Comparison of ENCODE assay signal across 9 cellular contexts in the genomic region with DNA sequence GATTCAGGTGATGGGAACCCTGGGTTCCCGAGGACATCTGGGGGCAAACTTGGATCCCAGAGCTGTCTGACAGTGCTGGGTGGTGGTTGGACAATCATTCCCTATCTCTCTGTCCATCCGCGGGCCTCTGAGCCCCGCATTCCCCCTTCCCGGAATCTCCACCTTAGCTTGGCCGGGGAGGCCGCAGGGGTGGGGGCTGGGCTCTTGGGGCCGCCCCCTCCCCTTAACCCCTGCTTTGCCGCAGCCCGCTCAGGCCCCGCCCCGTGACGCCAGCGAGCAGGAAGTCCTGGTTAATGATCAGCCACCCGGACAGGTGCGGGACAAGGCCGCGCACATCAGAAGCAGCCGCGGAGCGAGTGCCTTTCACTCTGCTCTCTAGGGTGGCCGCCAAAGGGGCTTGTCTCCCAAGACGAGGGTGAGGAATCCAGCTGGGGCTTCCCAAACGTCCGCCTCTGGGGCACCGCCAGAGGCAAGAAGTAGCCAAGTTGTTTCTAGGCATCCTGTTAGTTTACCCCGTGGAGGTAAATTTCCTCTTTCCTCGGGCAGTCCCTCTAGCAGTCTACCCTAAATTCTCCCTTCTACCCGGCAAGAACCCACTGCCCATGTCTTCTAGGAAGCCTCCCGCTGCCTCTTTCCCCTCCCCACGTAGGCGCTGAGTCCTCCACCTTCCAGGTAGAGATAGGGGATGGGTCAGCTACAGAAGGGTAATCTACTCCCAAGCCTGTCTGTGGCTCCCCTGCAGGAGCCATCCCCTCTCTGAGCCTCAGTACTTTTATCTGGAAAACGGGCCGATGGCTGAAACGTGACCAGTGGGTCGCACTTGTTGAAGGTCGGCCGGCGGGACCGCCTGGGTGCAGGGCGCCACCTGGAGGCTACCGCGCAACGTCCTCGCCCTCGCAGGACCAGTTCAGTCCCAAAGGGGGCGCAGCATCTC. TPM values are rescaled to one million over a fixed set of nuclear protein-coding genes. Genes with fewer than 3 reads are reported as not detected.
A peak's percentile ranks its signal among the peaks of the same experiment; 100 is the strongest.
DNase-seq lines count a peak whose midpoint lies in the region; ATAC-seq and TF ChIP-seq lines count a peak whose summit lies in the region.
"Had no signal": no experiment of that assay in that cellular context is flagged by ENCODE, and none has a peak within 500 bp of the region (broad histone marks: within the 10 kb centered on the region; RNA-seq: fewer than 3 reads in every experiment).

No MANE protein-coding gene starts in this region.

- H3K27ac ChIP-seq in CD4-positive, alpha-beta memory T cell (ENCODE audit: low read depth, low read length) = no peak overlapping the region
- H3K27ac ChIP-seq in GM23338 (ENCODE audit: low read depth) (peak overlapping the region; percentile 98), dorsolateral prefrontal cortex (no peak overlapping the region), liver (ENCODE audit: low read depth in 1 of 2, low read length in 2 of 2) (peak overlapping the region; percentile 96 to 98)

- no peaks in the 10 kb centered on the region for H3K9me3 Mint-ChIP-seq in CD4-positive, alpha-beta memory T cell
- peaks cover 2% of the 10 kb centered on the region; the same call in 1 of the 3 replicates for H3K9me3 Mint-ChIP-seq in GM23338
- H3K9me3 Mint-ChIP-seq: dendritic cell treated with granulocyte-macrophage colony-stimulating factor and Interleukin-4, amounts not matched to agents 40 ng/mL and 50 ng/mL, for 4 days had no signal

- peaks cover 4% of the 10 kb centered on the region in 2 donors for H3K27me3 Mint-ChIP-seq in CD4-positive, alpha-beta memory T cell
- H3K27me3 Mint-ChIP-seq in GM23338 (ENCODE audit: insufficient read depth, low read depth, poor library complexity) = peaks cover 29% of the 10 kb centered on the region

- CTCF ChIA-PET in CD4-positive, alpha-beta memory T cell (lab: Charles Lee; ENCODE audit: partially characterized antibody) = interaction anchor here (0.9 to 4.2 kb wide), 8 partner anchors 10 to 656 kb away, joined by 4 to 38 read pairs (median 4); partner anchors contain the start of genes FOXA3, MYPOP and SYMPK

- peak overlapping the region; percentile 16 to 93 (median 83) for H3K27ac Mint-ChIP-seq in CD4-positive, alpha-beta memory T cell
- H3K27ac Mint-ChIP-seq in GM23338 = peak overlapping the region; percentile 97
- H3K27ac Mint-ChIP-seq: dendritic cell treated with granulocyte-macrophage colony-stimulating factor and Interleukin-4, amounts not matched to agents 40 ng/mL and 50 ng/mL, for 4 days had no signal

- TF ChIP-seq RAD21 in liver (IDR thresholded peaks at IDR 0.05) = peak; percentile 91 to 92

- no peaks in the 10 kb centered on the region for H3K9me3 ChIP-seq in CD4-positive, alpha-beta memory T cell (ENCODE audit: control insufficient read depth in 1 of 2, low read length in 2 of 2)
- no peaks in the 10 kb centered on the region for H3K9me3 ChIP-seq in liver (ENCODE audit: control insufficient read depth in 4 of 4, low read length in 3 of 4)

- H3K36me3 ChIP-seq in CD4-positive, alpha-beta memory T cell (ENCODE audit: insufficient read depth, low read length) = no peaks in the 10 kb centered on the region
- H3K36me3 ChIP-seq in GM23338 (ENCODE audit: insufficient read depth) = no peaks in the 10 kb centered on the region
- H3K36me3 ChIP-seq in liver (ENCODE audit: control insufficient read depth in 4 of 4, insufficient read depth in 3 of 4, low read depth in 1 of 4, low read length in 3 of 4) = no peaks in the 10 kb centered on the region

- DNase-seq in CD4-positive, alpha-beta memory T cell = peak; percentile 76 to 82 (median 81)
- peak; percentile 96 for DNase-seq in GM23338 (ENCODE audit: low spot score)
- DNase-seq in NCI-H526 treated with DMSO at 0.1 percent for 48 hours (lab: John Stamatoyannopoulos, UW) = peak; percentile 65
- peak; percentile 84 for DNase-seq in activated CD4-positive, alpha-beta T cell treated with anti-CD3 and anti-CD28 coated beads, Interleukin-2, amount 50 U/mL, for 1 hour
- DNase-seq in dorsolateral prefrontal cortex = peak in 9 of 10 donors; percentile 45 to 76 (median 62)
- peak; percentile 83 for DNase-seq in stimulated activated CD4-positive, alpha-beta T cell treated with anti-CD3 and anti-CD28 coated beads, Interleukin-4, amount 100 ng/mL, for 1 hour

- peaks cover 40% of the 10 kb centered on the region for H3K4me1 ChIP-seq in CD4-positive, alpha-beta memory T cell (ENCODE audit: insufficient read depth, low read length)
- H3K4me1 ChIP-seq in GM23338 (ENCODE audit: insufficient read depth) = peaks cover 27% of the 10 kb centered on the region
- H3K4me1 ChIP-seq in liver (ENCODE audit: control insufficient read depth in 4 of 4, insufficient read depth in 4 of 4, low read length in 3 of 4) = peaks cover 23 to 70% (median 42%) of the 10 kb centered on the region in 4 donors

- H3K4me3 ChIP-seq in CD4-positive, alpha-beta memory T cell (ENCODE audit: low read length in 2 of 2) = peak overlapping the region in 1 of 2 donors; percentile 24
- peak overlapping the region; percentile 66 for H3K4me3 ChIP-seq in GM23338
- peak overlapping the region in 48 of 59 donors; percentile 1 to 90 (median 33) for H3K4me3 ChIP-seq in dorsolateral prefrontal cortex
- H3K4me3 ChIP-seq in liver (ENCODE audit: low read depth in 1 of 3, low read length in 3 of 3) = peak overlapping the region; percentile 64 to 81 (median 67)

- TF ChIP-seq CTCF in GM23338 (conservative IDR thresholded peaks at IDR 0.05; ENCODE audit: low read depth in 2 of 2) (peak; percentile 99 to 100), dorsolateral prefrontal cortex (IDR thresholded peaks at IDR 0.05 in 54 of 56, conservative IDR thresholded peaks at IDR 0.05 in 2 of 56; ENCODE audit: low read depth in 1 of 56, partially characterized antibody in 56 of 56) (peak; percentile 24 to 88 (median 73)), liver (IDR thresholded peaks at IDR 0.05; ENCODE audit: low read depth, low read length, missing input control) (peak; percentile 100)

- intact Hi-C loops in CD4-positive, alpha-beta memory T cell (cut with micrococcal nuclease) = loop anchor here (1.0 kb wide), 1 partner anchor 66 kb away; no protein-coding TSS in a partner anchor
- intact Hi-C loops in dorsolateral prefrontal cortex (cut with DNase I) = loop anchor here (5.0 kb wide), 2 partner anchors 114 to 991 kb away; partner anchors contain the start of genes CCDC61 (in 1 of the 2) and TOMM40 (in 1 of the 2)

- peak overlapping the region; percentile 75 to 87 for H3K9ac ChIP-seq in liver (ENCODE audit: low read depth in 1 of 2, low read length in 2 of 2)

- POLR2A ChIA-PET in CD4-positive, alpha-beta memory T cell (lab: Charles Lee; ENCODE audit: partially characterized antibody) = interaction anchor here (1.1 to 3.2 kb wide), 5 partner anchors 18 to 113 kb away, joined by 3 to 17 read pairs (median 9); partner anchors contain the start of genes CCDC61, FOXA3, MYPOP and SYMPK

- H3K4me1 Mint-ChIP-seq in CD4-positive, alpha-beta memory T cell = peaks cover 13 to 40% (median 28%) of the 10 kb centered on the region in 4 donors
- peaks cover 37% of the 10 kb centered on the region for H3K4me1 Mint-ChIP-seq in GM23338

- H3K79me2 ChIP-seq in GM23338 (replicated peaks; ENCODE audit: insufficient read depth) = 0 out of 2 replicates have a peak, but pooled peaks cover 5% of the 10 kb centered on the region

- H4K20me1 ChIP-seq in GM23338 (replicated peaks; ENCODE audit: insufficient read depth) = 0 out of 2 replicates have a peak, but pooled peaks cover 4% of the 10 kb centered on the region

- H3K36me3 Mint-ChIP-seq in CD4-positive, alpha-beta memory T cell = peaks cover 4 to 13% of the 10 kb centered on the region in 2 donors
- H3K36me3 Mint-ChIP-seq in GM23338 (ENCODE audit: low read depth) = peaks cover 8% of the 10 kb centered on the region

- H3K9me2 ChIP-seq in GM23338 (ENCODE audit: insufficient read depth) = no peaks in the 10 kb centered on the region

- WGBS in liver = 6% methylated on average over 47 of the region's 47 CpGs

- H2AFZ ChIP-seq in GM23338 = no peak overlapping the region

- H3K4me3 Mint-ChIP-seq in CD4-positive, alpha-beta memory T cell = peak overlapping the region; percentile 56 to 88 (median 81)
- peak overlapping the region; percentile 75 for H3K4me3 Mint-ChIP-seq in GM23338
- H3K4me3 Mint-ChIP-seq: dendritic cell treated with granulocyte-macrophage colony-stimulating factor and Interleukin-4, amounts not matched to agents 40 ng/mL and 50 ng/mL, for 4 days had no signal

- ATAC-seq in GM23338 (peak; percentile 44), GM18502 (IDR thresholded peaks at IDR 0.05; ENCODE audit: poor library complexity, unreplicated experiment) (no peak)

- peak overlapping the region; percentile 97 for H3K4me2 ChIP-seq in GM23338

- H3F3A ChIP-seq in GM23338 (replicated peaks; ENCODE audit: low read depth) = peaks cover 23% of the 10 kb centered on the region; the same call in 1 of the 2 replicates

- H3K27me3 ChIP-seq in CD4-positive, alpha-beta memory T cell (ENCODE audit: insufficient read depth, low read length) = no peaks in the 10 kb centered on the region
- H3K27me3 ChIP-seq in GM23338 (ENCODE audit: insufficient read depth) (no peaks in the 10 kb centered on the region), dorsolateral prefrontal cortex (no peaks in the 10 kb centered on the region), liver (ENCODE audit: control insufficient read depth in 4 of 4, insufficient read depth in 4 of 4, low read length in 3 of 4) (no peaks in the 10 kb centered on the region)

RNA-seq across cellular contexts. Expression of gene IRF2BP1, which starts 3.0 kb away (rescaled TPM):
- 10 to 100 TPM; 33.7 to 35.8 TPM for total RNA-seq in CD4-positive, alpha-beta memory T cell
- 1 to 10 TPM; 2.4 to 8.2 TPM for polyA plus RNA-seq in CD4-positive, alpha-beta memory T cell
- 36.0 and 41.6 TPM in 2 replicates for total RNA-seq in GM23338 (2014; rRNA removed; shearing (Covaris generic))
- 9.7 and 10.4 TPM in 2 replicates for polyA plus RNA-seq in GM23338 (2016; fragmentation: Nextera tagmentation; extraction: Ambion mirVana)
- total RNA-seq in dorsolateral prefrontal cortex = 10 to 100 TPM; 30.3 to 53.6 (median 40.7) TPM
- total RNA-seq in liver = 10 to 100 TPM; 16.5 to 16.8 TPM
- 10 to 100 TPM in 1 of 2 donors, 1 to 10 TPM in 1; 4.9 to 16.3 TPM for polyA plus RNA-seq in liver

RNA-seq across cellular contexts. Expression of gene FOXA3, which starts 18.8 kb away (rescaled TPM):
- not detected for total RNA-seq in CD4-positive, alpha-beta memory T cell
- polyA plus RNA-seq in CD4-positive, alpha-beta memory T cell = not detected
- total RNA-seq in GM23338 (2014; rRNA removed; shearing (Covaris generic)) = 15.1 and 17.5 TPM in 2 replicates
- polyA plus RNA-seq in GM23338 (2016; fragmentation: Nextera tagmentation; extraction: Ambion mirVana) (11.1 and 11.7 TPM in 2 replicates), liver (10 to 100 TPM; 11.5 to 37.1 TPM)
- total RNA-seq in dorsolateral prefrontal cortex (under 1 TPM in 2 of 120 experiments, not detected in 118; 0.30 to 0.32 TPM), liver (10 to 100 TPM; 12.3 to 30.8 TPM)

RNA-seq across cellular contexts. Expression of gene MYPOP, which starts 19.5 kb away (rescaled TPM):
- 10 to 100 TPM; 12.9 to 15.1 TPM for total RNA-seq in CD4-positive, alpha-beta memory T cell
- under 1 TPM; 0.10 to 0.87 TPM for polyA plus RNA-seq in CD4-positive, alpha-beta memory T cell
- 6.9 and 7.9 TPM in 2 replicates for total RNA-seq in GM23338 (2014; rRNA removed; shearing (Covaris generic))
- polyA plus RNA-seq in GM23338 (2016; fragmentation: Nextera tagmentation; extraction: Ambion mirVana) (2.7 and 3.0 TPM in 2 replicates), liver (1 to 10 TPM in 1 of 2 donors, under 1 TPM in 1; 0.90 to 3.0 TPM)
- total RNA-seq in dorsolateral prefrontal cortex (10 to 100 TPM; 17.2 to 46.3 (median 34.0) TPM), liver (1 to 10 TPM in 1 of 2 donors, under 1 TPM in 1; 0.70 to 1.8 TPM)

RNA-seq across cellular contexts. Expression of gene SYMPK, which starts 20.0 kb away (rescaled TPM):
- 10 to 100 TPM; 93.9 to 98.2 TPM for total RNA-seq in CD4-positive, alpha-beta memory T cell
- 10 to 100 TPM in 1 of 2 donors, 1 to 10 TPM in 1; 6.0 to 17.5 TPM for polyA plus RNA-seq in CD4-positive, alpha-beta memory T cell
- 64.0 and 82.1 TPM in 2 replicates for total RNA-seq in GM23338 (2014; rRNA removed; shearing (Covaris generic))
- 33.9 and 36.8 TPM in 2 replicates for polyA plus RNA-seq in GM23338 (2016; fragmentation: Nextera tagmentation; extraction: Ambion mirVana)
- 100 to 1,000 TPM in 17 of 120 experiments, 10 to 100 TPM in 103; 65.0 to 119 (median 87.1) TPM for total RNA-seq in dorsolateral prefrontal cortex
- total RNA-seq in liver = 10 to 100 TPM; 22.2 to 26.1 TPM
- 10 to 100 TPM in 1 of 2 donors, 1 to 10 TPM in 1; 5.5 to 26.0 TPM for polyA plus RNA-seq in liver

RNA-seq across cellular contexts. Expression of gene NANOS2, which starts 31.7 kb away (rescaled TPM):
- not detected for total RNA-seq in CD4-positive, alpha-beta memory T cell
- not detected for polyA plus RNA-seq in CD4-positive, alpha-beta memory T cell
- total RNA-seq in GM23338 (2014; rRNA removed; shearing (Covaris generic)) = 0.14 TPM in 1 of 2 replicates, not detected in the other
- 0.11 TPM in 1 of 2 replicates, not detected in the other for polyA plus RNA-seq in GM23338 (2016; fragmentation: Nextera tagmentation; extraction: Ambion mirVana)
- total RNA-seq in dorsolateral prefrontal cortex = 1 to 10 TPM in 1 of 120 experiments, under 1 TPM in 15, not detected in 104; 0.28 to 1.7 (median 0.49) TPM
- total RNA-seq in liver = not detected
- not detected for polyA plus RNA-seq in liver

Comparison
In these comparisons a context has a peak if more than half of its experiments do, and no peak if none do; other contexts are left out.
1. H3K27ac ChIP-seq: peak in GM23338 (single experiment) and liver (2 of 2); none in CD4-positive, alpha-beta memory T cell (single experiment) and dorsolateral prefrontal cortex (0 of 59).
2. Peak in every context shown above with its lines, with median percentiles within 50 percentile points of each other: DNase-seq and CTCF ChIP-seq.